In genomic region chr3:53032609-53033008, GRCh38 we compare ENCODE assay signal across 25 cellular contexts.
"Had no signal": no experiment of that assay in that cellular context is flagged by ENCODE, and none has a peak within 500 bp of the region (broad histone marks: within the 10 kb centered on the region; RNA-seq: fewer than 3 reads in every experiment).

No MANE protein-coding gene starts in this region.

- H3K9me3 ChIP-seq: esophagus muscularis mucosa, gastroesophageal sphincter, heart right ventricle, prostate gland, right atrium auricular region, sigmoid colon, stomach, thyroid gland, vagina had no signal

- H3K27ac ChIP-seq: coronary artery, esophagus muscularis mucosa, foreskin keratinocyte, gastroesophageal sphincter, heart right ventricle, prostate gland, right atrium auricular region, sigmoid colon, stomach, thyroid gland, vagina had no signal

- H3K36me3 ChIP-seq: esophagus muscularis mucosa, gastroesophageal sphincter, heart right ventricle, prostate gland, right atrium auricular region, sigmoid colon, stomach, thyroid gland, vagina had no signal

- H3K4me3 Mint-ChIP-seq: mesothelial cell of epicardium; naive thymus-derived CD4-positive, alpha-beta T cell; nephron progenitor cell; stimulated activated effector memory CD8-positive, alpha-beta T cell treated with anti-CD3 and anti-CD28 coated beads, Interleukin-12 subunit alpha, Interleukin-12 subunit beta, amount 100 ng/mL, for 72 hours had no signal

- H3K36me3 Mint-ChIP-seq: mesothelial cell of epicardium had no signal

- H3K27ac Mint-ChIP-seq: mesothelial cell of epicardium; nephron progenitor cell; stimulated activated effector memory CD8-positive, alpha-beta T cell treated with anti-CD3 and anti-CD28 coated beads, Interleukin-12 subunit alpha, Interleukin-12 subunit beta, amount 100 ng/mL, for 72 hours had no signal

- ATAC-seq: foreskin keratinocyte; gastroesophageal sphincter; heart right ventricle; left cardiac atrium; naive thymus-derived CD4-positive, alpha-beta T cell; stimulated activated effector memory CD8-positive, alpha-beta T cell treated with anti-CD3 and anti-CD28 coated beads, Interleukin-12 subunit alpha, Interleukin-12 subunit beta, amount 100 ng/mL, for 72 hours had no signal

- H3K4me3 ChIP-seq: coronary artery, esophagus muscularis mucosa, gastroesophageal sphincter, heart right ventricle, prostate gland, right atrium auricular region, sigmoid colon, stomach, thyroid gland, vagina had no signal

- H3K27me3 Mint-ChIP-seq: naive thymus-derived CD4-positive, alpha-beta T cell had no signal

- H3K4me1 ChIP-seq: foreskin keratinocyte, prostate gland, vagina had no signal

- H3K9me3 Mint-ChIP-seq: mesothelial cell of epicardium; naive thymus-derived CD4-positive, alpha-beta T cell; nephron progenitor cell; stimulated activated effector memory CD8-positive, alpha-beta T cell treated with anti-CD3 and anti-CD28 coated beads, Interleukin-12 subunit alpha, Interleukin-12 subunit beta, amount 100 ng/mL, for 72 hours had no signal

- H3K4me1 Mint-ChIP-seq: mesothelial cell of epicardium had no signal

- DNase-seq: dermis blood vessel endothelial cell; effector memory CD4-positive, alpha-beta T cell; foreskin keratinocyte; heart right ventricle; hippocampal formation; left cardiac atrium; mesenchymal stem cell; naive thymus-derived CD4-positive, alpha-beta T cell; nephron progenitor cell; nucleus accumbens; sigmoid colon; stimulated activated CD4-positive, alpha-beta T cell treated with anti-CD3 and anti-CD28 coated beads, Interleukin-2, amount 100 ng/mL, for 24 hours; stimulated activated CD4-positive, alpha-beta T cell treated with anti-CD3 and anti-CD28 coated beads, Interleukin-4, amount 100 ng/mL, for 24 hours; stimulated activated naive CD4-positive, alpha-beta T cell treated with Interleukin-2 at 50 U/mL for 16 hours; stomach; thyroid gland; trophoblast cell had no signal

- H3K27me3 ChIP-seq: esophagus muscularis mucosa, foreskin keratinocyte, gastroesophageal sphincter, heart right ventricle, right atrium auricular region, sigmoid colon, stomach, thyroid gland, vagina had no signal
